Comparison of ENCODE assay signal across 11 cellular contexts in the genomic region with DNA sequence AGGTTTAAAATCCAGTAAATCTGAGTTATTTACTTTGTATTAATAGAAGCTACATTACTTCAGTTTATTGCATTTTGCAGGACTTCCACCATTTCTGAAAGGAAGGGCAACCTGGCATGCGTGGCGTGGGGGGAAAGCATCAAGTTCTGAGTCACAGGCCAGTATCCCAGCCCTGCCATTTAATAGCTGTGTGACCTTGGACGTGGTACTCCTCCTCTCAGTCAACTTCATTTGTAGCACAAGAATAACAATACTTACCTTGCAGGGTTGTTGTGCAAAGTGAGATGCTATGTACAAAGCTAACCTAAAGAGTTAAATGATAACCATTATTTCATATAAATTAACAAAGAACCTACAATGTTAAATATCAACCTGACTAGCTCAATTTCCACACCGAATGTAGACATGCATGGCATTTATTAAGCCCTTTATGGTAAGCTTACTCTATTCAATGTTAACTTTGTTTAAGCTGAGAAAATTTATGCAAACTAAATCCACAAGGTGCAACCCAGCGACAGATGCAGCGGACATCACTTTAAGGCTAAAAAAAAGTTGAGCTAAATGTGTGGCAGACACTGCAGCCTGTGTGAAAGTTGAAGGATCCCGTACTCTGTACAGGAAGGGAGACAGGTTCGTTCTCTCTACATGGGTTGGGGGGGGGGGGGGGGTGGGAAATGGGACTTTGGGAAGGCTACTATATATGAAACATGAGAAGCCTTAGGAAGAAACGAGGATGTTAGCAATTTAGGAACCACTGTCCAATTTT. TPM values are rescaled to one million over a fixed set of nuclear protein-coding genes. Genes with fewer than 3 reads are reported as not detected.
DNase-seq lines count a peak whose midpoint lies in the region; ATAC-seq and TF ChIP-seq lines count a peak whose summit lies in the region.
"Had no signal": no experiment of that assay in that cellular context is flagged by ENCODE, and none has a peak within 500 bp of the region (broad histone marks: within the 10 kb centered on the region; RNA-seq: fewer than 3 reads in every experiment).

No MANE protein-coding gene starts in this region.

- CTCF ChIA-PET in SK-N-SH (lab: Yijun Ruan, JAX): interaction anchor here (0.8 to 2.8 kb wide), 19 partner anchors 10 to 216 kb away, joined by 3 to 12 read pairs (median 3); partner anchors contain the start of gene STPG4

- peaks cover 58% of the 10 kb centered on the region for H3K4me1 Mint-ChIP-seq in T-helper 1 cell treated with Interleukin-12 subunit alpha and Interleukin-12 subunit beta and Interleukin-4 antibody, amounts not matched to agents 30 μg/mL and 1 μg/mL, for 36 hours (ENCODE audit: low read depth)
- peaks cover 66% of the 10 kb centered on the region for H3K4me1 Mint-ChIP-seq in stimulated activated effector memory CD8-positive, alpha-beta T cell treated with anti-CD3 and anti-CD28 coated beads, Interleukin-12 subunit alpha, Interleukin-12 subunit beta, amount 100 ng/mL, for 72 hours

- POLR2A ChIA-PET in SK-N-SH (lab: Yijun Ruan, JAX): interaction anchor here (0.6 to 2.1 kb wide), 19 partner anchors 16 to 234 kb away, joined by 3 to 8 read pairs (median 3); partner anchors contain the start of gene STPG4

- no peak; the same call in 1 of the 2 replicates for TF ChIP-seq RAD21 in SK-N-SH (IDR thresholded peaks at IDR 0.05; ENCODE audit: low read length)

- H3K27ac Mint-ChIP-seq in T-helper 1 cell treated with Interleukin-12 subunit alpha and Interleukin-12 subunit beta and Interleukin-4 antibody, amounts not matched to agents 30 μg/mL and 1 μg/mL, for 36 hours: no peak overlapping the region
- H3K27ac Mint-ChIP-seq in stimulated activated effector memory CD8-positive, alpha-beta T cell treated with anti-CD3 and anti-CD28 coated beads, Interleukin-12 subunit alpha, Interleukin-12 subunit beta, amount 100 ng/mL, for 72 hours: peak overlapping the region; percentile 100

- WGBS in SK-N-SH (ENCODE audit: low lambda C conversion rate): 10% methylated on average over 9 of the region's 9 CpGs

- H4K20me1 ChIP-seq in SK-N-SH (ENCODE audit: insufficient read depth): peaks cover 79% of the 10 kb centered on the region

- H3K4me2 ChIP-seq in SK-N-SH: peak overlapping the region; percentile 85

- H3K4me3 Mint-ChIP-seq in T-helper 1 cell treated with Interleukin-12 subunit alpha and Interleukin-12 subunit beta and Interleukin-4 antibody, amounts not matched to agents 30 μg/mL and 1 μg/mL, for 36 hours: peak overlapping the region; percentile 95
- H3K4me3 Mint-ChIP-seq in stimulated activated effector memory CD8-positive, alpha-beta T cell treated with anti-CD3 and anti-CD28 coated beads, Interleukin-12 subunit alpha, Interleukin-12 subunit beta, amount 100 ng/mL, for 72 hours: peak overlapping the region; percentile 100

- H3K9me3 ChIP-seq in SK-N-SH: no peaks in the 10 kb centered on the region

- no peaks in the 10 kb centered on the region for H3K27me3 ChIP-seq in SK-N-SH (ENCODE audit: insufficient read depth)
- H3K27me3 ChIP-seq: foreskin keratinocyte had no signal

- H3K36me3 Mint-ChIP-seq in T-helper 1 cell treated with Interleukin-12 subunit alpha and Interleukin-12 subunit beta and Interleukin-4 antibody, amounts not matched to agents 30 μg/mL and 1 μg/mL, for 36 hours (ENCODE audit: low read depth): peaks cover 31% of the 10 kb centered on the region
- H3K36me3 Mint-ChIP-seq in stimulated activated effector memory CD8-positive, alpha-beta T cell treated with anti-CD3 and anti-CD28 coated beads, Interleukin-12 subunit alpha, Interleukin-12 subunit beta, amount 100 ng/mL, for 72 hours: peaks cover 97% of the 10 kb centered on the region

- H3F3A ChIP-seq in SK-N-SH (replicated peaks; ENCODE audit: insufficient read depth): peaks cover 66% of the 10 kb centered on the region

- H3K4me3 ChIP-seq in SK-N-SH (ENCODE audit: low read depth in 2 of 2, low read length in 1 of 2) (peak overlapping the region; percentile 100), fibroblast of pulmonary artery (replicated peaks; ENCODE audit: low read depth, low read length) (peak overlapping the region; percentile 96)

- H3K79me2 ChIP-seq in SK-N-SH (ENCODE audit: insufficient read depth): peaks cover 93% of the 10 kb centered on the region

- H3K9me2 ChIP-seq in SK-N-SH: no peaks in the 10 kb centered on the region

- H3K9ac ChIP-seq in SK-N-SH: peak overlapping the region; percentile 100

- ATAC-seq in stimulated activated effector memory CD8-positive, alpha-beta T cell treated with anti-CD3 and anti-CD28 coated beads, Interleukin-12 subunit alpha, Interleukin-12 subunit beta, amount 100 ng/mL, for 72 hours: no peak
- ATAC-seq in omental fat pad (ENCODE audit: low FRiP score): no peak
- ATAC-seq: foreskin keratinocyte, HCT116 had no signal

- no peak overlapping the region for H2AFZ ChIP-seq in SK-N-SH (ENCODE audit: low read depth)

- peaks cover 60 to 62% of the 10 kb centered on the region in 2 experiments for H3K36me3 ChIP-seq in SK-N-SH (replicated peaks in 1 of 2; ENCODE audit: control insufficient read depth in 1 of 2, insufficient read depth in 2 of 2, low read length in 1 of 2)

- peak overlapping the region; percentile 98 to 100 for H3K27ac ChIP-seq in SK-N-SH (ENCODE audit: low read depth in 2 of 2, low read length in 1 of 2)

- DNase-seq in T-helper 1 cell: no peak
- DNase-seq in SK-N-SH: no peak
- no peak for DNase-seq in fibroblast of pulmonary artery (ENCODE audit: low read depth)
- no peak for DNase-seq in stimulated activated effector memory CD8-positive, alpha-beta T cell treated with anti-CD3 and anti-CD28 coated beads, Interleukin-12 subunit alpha, Interleukin-12 subunit beta, amount 100 ng/mL, for 72 hours (ENCODE audit: low spot score in 2 of 2)
- DNase-seq in LoVo (ENCODE audit: low spot score): no peak
- no peak for DNase-seq in omental fat pad (ENCODE audit: low spot score)
- no peak for DNase-seq in NK-92 (lab: John Stamatoyannopoulos, UW; ENCODE audit: unreplicated experiment)
- DNase-seq: AML-193, foreskin keratinocyte had no signal

- peaks cover 20 to 44% of the 10 kb centered on the region in 2 experiments; a peak in 3 of 4 replicates for H3K4me1 ChIP-seq in SK-N-SH (ENCODE audit: control insufficient read depth in 1 of 2, insufficient read depth in 2 of 2, low read depth in 1 of 2, low read length in 1 of 2)

- no peaks in the 10 kb centered on the region for H3K9me3 Mint-ChIP-seq in T-helper 1 cell treated with Interleukin-12 subunit alpha and Interleukin-12 subunit beta and Interleukin-4 antibody, amounts not matched to agents 30 μg/mL and 1 μg/mL, for 36 hours
- no peaks in the 10 kb centered on the region for H3K9me3 Mint-ChIP-seq in stimulated activated effector memory CD8-positive, alpha-beta T cell treated with anti-CD3 and anti-CD28 coated beads, Interleukin-12 subunit alpha, Interleukin-12 subunit beta, amount 100 ng/mL, for 72 hours

- TF ChIP-seq CTCF in SK-N-SH (IDR thresholded peaks at IDR 0.05) (no peak), fibroblast of pulmonary artery (IDR thresholded peaks at IDR 0.05; ENCODE audit: low read length, missing control alignments) (no peak), omental fat pad (IDR thresholded peaks at IDR 0.05) (no peak)

- TF ChIP-seq EP300 in SK-N-SH (IDR thresholded peaks at IDR 0.05; ENCODE audit: borderline replicate concordance in 1 of 2, low read depth in 1 of 2, low read length in 1 of 2): no peak

- H3K27me3 Mint-ChIP-seq in T-helper 1 cell treated with Interleukin-12 subunit alpha and Interleukin-12 subunit beta and Interleukin-4 antibody, amounts not matched to agents 30 μg/mL and 1 μg/mL, for 36 hours (ENCODE audit: low read depth): peaks cover 4% of the 10 kb centered on the region

TF ChIP-seq in SK-N-SH, 30 proteins besides CTCF, POLR2A, EP300 and RAD21 (continues in another document):
- TF ChIP-seq NRF1 (IDR thresholded peaks at IDR 0.05; ENCODE audit: low read depth, low read length) (no peak), TCF12 (IDR thresholded peaks at IDR 0.05) (no peak), FOSL2 (IDR thresholded peaks at IDR 0.05; ENCODE audit: borderline replicate concordance, low read depth) (peak; percentile 35; the same call in 1 of the 2 replicates), USF1 (IDR thresholded peaks at IDR 0.05; ENCODE audit: borderline replicate concordance, low read depth) (no peak), PBX3 (IDR thresholded peaks at IDR 0.05) (no peak)

RNA-seq across cellular contexts. Expression of gene CALM2, which starts 4.0 kb away (rescaled TPM):
- polyA plus RNA-seq in SK-N-SH (2012; rRNA removed): 401 and 491 TPM in 2 replicates
- 795 and 1,236 TPM in 2 replicates for polyA plus RNA-seq in SK-N-SH (2012; cell fraction: cytosol; rRNA removed)
- 77.3 and 188 TPM in 2 replicates for polyA plus RNA-seq in SK-N-SH (2012; cell fraction: nucleus; rRNA removed)
- 100 to 1,000 TPM; 424 to 636 (median 601) TPM for total RNA-seq in omental fat pad

RNA-seq across cellular contexts. Expression of gene STPG4, which starts 17.2 kb away (rescaled TPM):
- 0.20 and 0.21 TPM in 2 replicates for polyA plus RNA-seq in SK-N-SH (2012; rRNA removed)
- polyA plus RNA-seq in SK-N-SH (2012; cell fraction: cytosol; rRNA removed): 0.08 and 0.12 TPM in 2 replicates
- polyA plus RNA-seq in SK-N-SH (2012; cell fraction: nucleus; rRNA removed): 0.54 and 0.77 TPM in 2 replicates
- total RNA-seq in omental fat pad: 1 to 10 TPM in 1 of 4 donors, under 1 TPM in 2, not detected in 1; 0.46 to 1.2 (median 0.63) TPM
- polyA plus RNA-seq: foreskin keratinocyte had no signal
